Comparison of ENCODE assay signal across 9 cellular contexts in genomic region chr15:50880651-50881114, GRCh38. TPM values are rescaled to one million over a fixed set of nuclear protein-coding genes. Genes with fewer than 3 reads are reported as not detected.
DNase-seq lines count a peak whose midpoint lies in the region; ATAC-seq and TF ChIP-seq lines count a peak whose summit lies in the region.
"Had no signal": no experiment of that assay in that cellular context is flagged by ENCODE, and none has a peak within 500 bp of the region (broad histone marks: within the 10 kb centered on the region; RNA-seq: fewer than 3 reads in every experiment).

No MANE protein-coding gene starts in this region.

- H3K27me3 ChIP-seq in colonic mucosa (no peaks in the 10 kb centered on the region), gastrocnemius medialis (no peaks in the 10 kb centered on the region)

- TF ChIP-seq POLR2A in gastrocnemius medialis (IDR thresholded peaks at IDR 0.05): no peak
- TF ChIP-seq POLR2A in lower leg skin (IDR thresholded peaks at IDR 0.05): no peak

- intact Hi-C loops in colonic mucosa (cut with DNase I) (loop anchor here (5.0 kb wide), 1 partner anchor 203 kb away; no protein-coding TSS in a partner anchor), gastrocnemius medialis (cut with DNase I; ENCODE audit: low total_unique reads) (no loop called here), lower leg skin (cut with DNase I; ENCODE audit: low total_unique reads) (no loop called here)

- DNase-seq in GM04503 (ENCODE audit: low read depth) (peak; percentile 53), SKM-1 (lab: John Stamatoyannopoulos, UW; ENCODE audit: unreplicated experiment) (peak; percentile 58), kidney tubule cell (ENCODE audit: low spot score) (peak; percentile 67), colonic mucosa (no peak), COR-L47 (lab: John Stamatoyannopoulos, UW) (no peak), gastrocnemius medialis (no peak), lower leg skin (ENCODE audit: low spot score in 2 of 2) (no peak)

- 92 to 95% methylated on average over 2 of the region's 2 CpGs for WGBS in lower leg skin, 2 donors

- TF ChIP-seq CTCF in colonic mucosa (IDR thresholded peaks at IDR 0.05) (no peak), gastrocnemius medialis (IDR thresholded peaks at IDR 0.05 in 4 of 5, conservative IDR thresholded peaks at IDR 0.05 in 1 of 5) (no peak), lower leg skin (IDR thresholded peaks at IDR 0.05) (no peak)

- no peak overlapping the region for H3K4me3 ChIP-seq in colonic mucosa
- no peak overlapping the region for H3K4me3 ChIP-seq in gastrocnemius medialis
- H3K4me3 ChIP-seq in lower leg skin (ENCODE audit: low read depth, poor library complexity, severe bottlenecking): no peak overlapping the region

- in situ Hi-C loops in gastrocnemius medialis (cut with MboI; ENCODE audit: low sequenced_read_pairs in 4 of 4): loop anchor here in 2 of 4 donors (5.0 to 10.0 kb wide), 2 partner anchors 203 to 206 kb away; no protein-coding TSS in a partner anchor

- H3K9ac ChIP-seq in colonic mucosa (ENCODE audit: low read depth in 2 of 2, low read length in 2 of 2): no peak overlapping the region

- H3K36me3 ChIP-seq in colonic mucosa (no peaks in the 10 kb centered on the region), gastrocnemius medialis (no peaks in the 10 kb centered on the region)

- no peaks in the 10 kb centered on the region for H3K9me3 ChIP-seq in colonic mucosa
- no peaks in the 10 kb centered on the region for H3K9me3 ChIP-seq in gastrocnemius medialis

- H3K27ac ChIP-seq in colonic mucosa: no peak overlapping the region
- no peak overlapping the region for H3K27ac ChIP-seq in gastrocnemius medialis

- no peaks in the 10 kb centered on the region for H3K4me1 ChIP-seq in colonic mucosa
- peaks cover 9 to 20% of the 10 kb centered on the region in 2 donors for H3K4me1 ChIP-seq in gastrocnemius medialis

- ATAC-seq in HG02852 (IDR thresholded peaks at IDR 0.05; ENCODE audit: unreplicated experiment): peak; percentile 48
- no peak for ATAC-seq in gastrocnemius medialis
- ATAC-seq: HepG2 had no signal

RNA-seq across cellular contexts. Expression of gene AP4E1, which starts 27.8 kb away (rescaled TPM):
- total RNA-seq in colonic mucosa (10 to 100 TPM in 1 of 2 donors, 1 to 10 TPM in 1; 9.7 to 11.7 TPM), gastrocnemius medialis (10 to 100 TPM; 11.6 to 14.0 (median 13.4) TPM), lower leg skin (10 to 100 TPM; 13.6 to 18.2 (median 15.2) TPM)

Comparison
In these comparisons a context has a peak if more than half of its experiments do, and no peak if none do; other contexts are left out.
1. DNase-seq: peak in GM04503 (single experiment), SKM-1 (single experiment) and kidney tubule cell (single experiment); none in colonic mucosa (single experiment), COR-L47 (single experiment), gastrocnemius medialis (0 of 2) and lower leg skin (0 of 2).